In the genomic region with DNA sequence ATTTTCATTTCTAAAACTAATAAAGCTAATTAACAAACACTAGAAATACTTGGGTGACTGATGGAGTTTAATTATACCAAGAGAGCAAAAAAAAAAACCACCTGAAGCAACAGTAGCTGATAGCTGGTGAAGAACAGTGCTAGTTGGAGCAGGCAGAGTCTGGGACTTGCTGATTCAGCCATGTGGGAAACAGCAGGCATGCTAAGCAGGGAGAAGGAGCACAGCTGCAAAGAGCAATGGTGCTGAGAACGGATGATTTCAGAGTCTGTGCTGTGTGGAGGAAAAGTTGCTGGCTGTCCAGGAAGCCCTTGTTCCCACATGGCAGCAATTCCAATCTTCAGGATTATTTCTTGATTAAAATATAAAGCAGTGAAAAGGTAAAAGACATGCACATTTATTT, we compare ENCODE assay signal across 1 cellular context.
TF ChIP-seq lines count a peak whose summit lies in the region.

No MANE protein-coding gene starts in this region.

TF ChIP-seq in K562, 482 proteins besides CTCF, POLR2A, EP300 and RAD21:
- TF ChIP-seq ZNF263 (CRISPR knock-in tag; IDR thresholded peaks at IDR 0.05; ENCODE audit: borderline replicate concordance) (no peak), CREM (IDR thresholded peaks at IDR 0.05; ENCODE audit: low read depth) (no peak), ZNF778 (CRISPR knock-in tag; IDR thresholded peaks at IDR 0.05) (no peak), TEAD4 (IDR thresholded peaks at IDR 0.05; ENCODE audit: low read length) (no peak), TEAD4 (CRISPR knock-in tag; IDR thresholded peaks at IDR 0.05; ENCODE audit: borderline replicate concordance) (no peak), NR1H2 (CRISPR knock-in tag; IDR thresholded peaks at IDR 0.05) (no peak), SMAD4 (CRISPR knock-in tag; conservative IDR thresholded peaks at IDR 0.05) (no peak), SMAD3 (CRISPR knock-in tag; conservative IDR thresholded peaks at IDR 0.05) (no peak), FOXK1 (CRISPR knock-in tag; IDR thresholded peaks at IDR 0.05; ENCODE audit: borderline replicate concordance) (no peak), HMG20A (CRISPR knock-in tag; conservative IDR thresholded peaks at IDR 0.05) (no peak), IFI16 (CRISPR knock-in tag; IDR thresholded peaks at IDR 0.05) (no peak), NEUROD1 (IDR thresholded peaks at IDR 0.05; ENCODE audit: borderline replicate concordance, low read depth, low read length, partially characterized antibody) (no peak), HDGF (IDR thresholded peaks at IDR 0.05) (no peak), RBM22 (IDR thresholded peaks at IDR 0.05; ENCODE audit: low read depth, low read length, poor library complexity, severe bottlenecking) (no peak), ZC3H8 (IDR thresholded peaks at IDR 0.05) (no peak), GATA2 (CRISPR knock-in tag; IDR thresholded peaks at IDR 0.05) (no peak), TARDBP (IDR thresholded peaks at IDR 0.05) (no peak), STAG1 (CRISPR knock-in tag; IDR thresholded peaks at IDR 0.05; ENCODE audit: borderline replicate concordance) (no peak)
- TF ChIP-seq, protein P1, sequence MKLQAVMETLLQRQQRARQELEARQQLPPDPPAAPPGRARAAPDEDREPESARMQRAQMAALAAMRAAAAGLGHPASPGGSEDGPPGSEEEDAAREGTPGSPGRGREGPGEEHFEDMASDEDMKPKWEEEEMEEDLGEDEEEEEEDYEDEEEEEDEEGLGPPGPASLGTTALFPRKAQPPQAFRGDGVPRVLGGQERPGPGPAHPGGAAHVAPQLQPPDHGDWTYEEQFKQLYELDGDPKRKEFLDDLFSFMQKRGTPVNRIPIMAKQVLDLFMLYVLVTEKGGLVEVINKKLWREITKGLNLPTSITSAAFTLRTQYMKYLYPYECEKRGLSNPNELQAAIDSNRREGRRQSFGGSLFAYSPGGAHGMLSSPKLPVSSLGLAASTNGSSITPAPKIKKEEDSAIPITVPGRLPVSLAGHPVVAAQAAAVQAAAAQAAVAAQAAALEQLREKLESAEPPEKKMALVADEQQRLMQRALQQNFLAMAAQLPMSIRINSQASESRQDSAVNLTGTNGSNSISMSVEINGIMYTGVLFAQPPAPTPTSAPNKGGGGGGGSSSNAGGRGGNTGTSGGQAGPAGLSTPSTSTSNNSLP (IDR thresholded peaks at IDR 0.05; ENCODE audit: borderline replicate concordance, low read depth, low read length): no peak
